Comparison of ENCODE assay signal across 8 cellular contexts in the genomic region with DNA sequence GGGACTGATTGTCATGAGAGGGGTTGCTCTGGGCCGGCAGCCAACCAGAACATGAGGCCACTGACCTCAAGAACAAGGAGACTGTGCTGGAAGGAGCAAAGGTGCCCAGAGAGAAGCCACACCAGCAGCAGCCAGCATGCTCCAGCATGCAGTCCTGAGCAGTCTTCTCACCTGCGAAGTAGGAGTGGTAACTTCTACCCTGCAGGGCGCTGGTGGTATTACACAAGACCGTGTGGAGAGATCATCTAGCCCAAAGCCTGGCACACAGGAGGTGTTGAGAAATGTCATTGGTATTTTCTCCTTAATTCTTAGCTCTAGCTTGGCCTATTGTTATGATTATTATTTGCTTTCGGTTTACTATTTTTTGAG.
DNase-seq lines count a peak whose midpoint lies in the region; ATAC-seq and TF ChIP-seq lines count a peak whose summit lies in the region.

No MANE protein-coding gene starts in this region.

- CTCF ChIA-PET in activated CD4-positive, alpha-beta memory T cell treated with anti-CD3 and anti-CD28 coated beads for 36 hours (lab: Charles Lee) = interaction anchor here (1.6 kb wide), 1 partner anchor 9 kb away, joined by 5 read pairs; no protein-coding TSS in a partner anchor
- CTCF ChIA-PET in activated CD4-positive, alpha-beta memory T cell treated with anti-CD3 and anti-CD28 coated beads, Interleukin-2, amount 10 ng/mL, durations not matched to agents 7 days and 5 days (lab: Charles Lee) = interaction anchor here (0.9 to 1.3 kb wide), 2 partner anchors 12 to 28 kb away, joined by 3 to 6 read pairs; no protein-coding TSS in a partner anchor

- H3K9me3 ChIP-seq in left lung (no peaks in the 10 kb centered on the region), uterus (no peaks in the 10 kb centered on the region), right atrium auricular region (no peaks in the 10 kb centered on the region)

- ATAC-seq in HG02588 (IDR thresholded peaks at IDR 0.05; ENCODE audit: unreplicated experiment) (peak; percentile 80), left lung (peak; percentile 27)

- H3K4me1 ChIP-seq in left lung (no peaks in the 10 kb centered on the region), uterus (no peaks in the 10 kb centered on the region), right atrium auricular region (no peaks in the 10 kb centered on the region)

- no peaks in the 10 kb centered on the region for H3K27me3 Mint-ChIP-seq in activated CD4-positive, alpha-beta memory T cell treated with anti-CD3 and anti-CD28 coated beads for 36 hours
- H3K27me3 Mint-ChIP-seq in activated CD4-positive, alpha-beta memory T cell treated with anti-CD3 and anti-CD28 coated beads, Interleukin-2, amount 10 ng/mL, durations not matched to agents 7 days and 5 days = peaks cover 11% of the 10 kb centered on the region

- H3K27me3 ChIP-seq in left lung (no peaks in the 10 kb centered on the region), uterus (no peaks in the 10 kb centered on the region), right atrium auricular region (no peaks in the 10 kb centered on the region)

- no peaks in the 10 kb centered on the region for H3K36me3 ChIP-seq in left lung
- no peaks in the 10 kb centered on the region for H3K36me3 ChIP-seq in uterus
- no peaks in the 10 kb centered on the region for H3K36me3 ChIP-seq in right atrium auricular region

- TF ChIP-seq CTCF in left lung (IDR thresholded peaks at IDR 0.05) = peak in 1 of 2 donors; percentile 24
- no peak for TF ChIP-seq CTCF in uterus (IDR thresholded peaks at IDR 0.05)
- no peak for TF ChIP-seq CTCF in right atrium auricular region (IDR thresholded peaks at IDR 0.05)

- H3K4me3 Mint-ChIP-seq in activated CD4-positive, alpha-beta memory T cell treated with anti-CD3 and anti-CD28 coated beads for 36 hours = no peak overlapping the region
- H3K4me3 Mint-ChIP-seq in activated CD4-positive, alpha-beta memory T cell treated with anti-CD3 and anti-CD28 coated beads, Interleukin-2, amount 10 ng/mL, durations not matched to agents 7 days and 5 days = no peak overlapping the region

- no peaks in the 10 kb centered on the region for H3K36me3 Mint-ChIP-seq in activated CD4-positive, alpha-beta memory T cell treated with anti-CD3 and anti-CD28 coated beads for 36 hours
- H3K36me3 Mint-ChIP-seq in activated CD4-positive, alpha-beta memory T cell treated with anti-CD3 and anti-CD28 coated beads, Interleukin-2, amount 10 ng/mL, durations not matched to agents 7 days and 5 days (ENCODE audit: low read depth) = no peaks in the 10 kb centered on the region

- H3K27ac Mint-ChIP-seq in activated CD4-positive, alpha-beta memory T cell treated with anti-CD3 and anti-CD28 coated beads for 36 hours = no peak overlapping the region
- H3K27ac Mint-ChIP-seq in activated CD4-positive, alpha-beta memory T cell treated with anti-CD3 and anti-CD28 coated beads, Interleukin-2, amount 10 ng/mL, durations not matched to agents 7 days and 5 days = no peak overlapping the region

- intact Hi-C loops in activated CD4-positive, alpha-beta memory T cell treated with anti-CD3 and anti-CD28 coated beads for 36 hours (cut with micrococcal nuclease) = no loop called here
- intact Hi-C loops in left lung (cut with DNase I) (no loop called here), uterus (cut with DNase I; ENCODE audit: low total_unique reads) (no loop called here)

- TF ChIP-seq POLR2A in uterus (IDR thresholded peaks at IDR 0.05) = no peak

- peak; percentile 26 for DNase-seq in activated CD4-positive, alpha-beta memory T cell treated with anti-CD3 and anti-CD28 coated beads for 36 hours
- DNase-seq in activated CD4-positive, alpha-beta memory T cell treated with anti-CD3 and anti-CD28 coated beads, Interleukin-2, amount 10 ng/mL, durations not matched to agents 7 days and 5 days = no peak
- peak; percentile 11 for DNase-seq in RKO (ENCODE audit: low spot score)
- no peak for DNase-seq in left lung
- no peak for DNase-seq in NCI-H1092 treated with DMSO at 0.1 percent for 48 hours (lab: John Stamatoyannopoulos, UW)
- no peak for DNase-seq in uterus
- no peak for DNase-seq in right atrium auricular region (ENCODE audit: low spot score)

- H3K27ac ChIP-seq in left lung (no peak overlapping the region), uterus (no peak overlapping the region), right atrium auricular region (no peak overlapping the region)

- POLR2A ChIA-PET in activated CD4-positive, alpha-beta memory T cell treated with anti-CD3 and anti-CD28 coated beads for 36 hours (lab: Charles Lee) = no interaction called here
- POLR2A ChIA-PET in activated CD4-positive, alpha-beta memory T cell treated with anti-CD3 and anti-CD28 coated beads, Interleukin-2, amount 10 ng/mL, durations not matched to agents 7 days and 5 days (lab: Charles Lee) = no interaction called here

- H3K9me3 Mint-ChIP-seq in activated CD4-positive, alpha-beta memory T cell treated with anti-CD3 and anti-CD28 coated beads for 36 hours = no peaks in the 10 kb centered on the region
- H3K9me3 Mint-ChIP-seq in activated CD4-positive, alpha-beta memory T cell treated with anti-CD3 and anti-CD28 coated beads, Interleukin-2, amount 10 ng/mL, durations not matched to agents 7 days and 5 days = no peaks in the 10 kb centered on the region

- H3K4me3 ChIP-seq in left lung (no peak overlapping the region), uterus (no peak overlapping the region), right atrium auricular region (no peak overlapping the region)

- H3K4me1 Mint-ChIP-seq in activated CD4-positive, alpha-beta memory T cell treated with anti-CD3 and anti-CD28 coated beads for 36 hours (ENCODE audit: low read depth) = no peaks in the 10 kb centered on the region
- H3K4me1 Mint-ChIP-seq in activated CD4-positive, alpha-beta memory T cell treated with anti-CD3 and anti-CD28 coated beads, Interleukin-2, amount 10 ng/mL, durations not matched to agents 7 days and 5 days = no peaks in the 10 kb centered on the region

Comparison
In these comparisons a context has a peak if more than half of its experiments do, and no peak if none do; other contexts are left out.
1. DNase-seq: peak in activated CD4-positive, alpha-beta memory T cell treated with anti-CD3 and anti-CD28 coated beads for 36 hours (single experiment) and RKO (single experiment); none in activated CD4-positive, alpha-beta memory T cell treated with anti-CD3 and anti-CD28 coated beads, Interleukin-2, amount 10 ng/mL, durations not matched to agents 7 days and 5 days (single experiment), left lung (0 of 2), NCI-H1092 treated with DMSO at 0.1 percent for 48 hours (single experiment), uterus (0 of 2) and right atrium auricular region (single experiment).